7 cellular contexts compared by ENCODE assay signal in the genomic region with DNA sequence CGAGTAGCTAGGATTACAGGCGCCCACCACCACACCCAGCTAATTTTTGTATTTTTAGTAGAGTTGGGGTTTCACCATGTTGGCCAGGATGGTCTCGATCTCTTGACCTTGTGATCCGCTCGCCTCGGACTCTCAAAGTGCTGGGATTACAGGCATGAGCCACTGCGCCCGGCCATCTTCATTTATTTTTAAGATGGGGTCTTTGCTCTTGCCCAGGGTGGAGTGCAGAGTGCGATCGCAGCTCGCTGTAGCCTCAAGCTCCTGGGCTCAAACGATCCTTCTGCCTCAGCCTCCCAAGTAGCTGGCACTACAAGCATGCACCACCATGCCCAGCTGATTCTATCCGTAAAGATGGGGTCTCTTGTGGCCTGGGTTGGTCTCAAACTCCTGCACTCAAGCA. TPM values are rescaled to one million over a fixed set of nuclear protein-coding genes. Genes with fewer than 3 reads are reported as not detected.
A peak's percentile ranks its signal among the peaks of the same experiment; 100 is the strongest.
DNase-seq lines count a peak whose midpoint lies in the region; ATAC-seq, FAIRE-seq and TF ChIP-seq lines count a peak whose summit lies in the region.
"Not testable (repeated sequence)": the region's sequence is repeated elsewhere in the genome, so short reads cannot be mapped to it uniquely, and the experiment has no call there.

No MANE protein-coding gene starts in this region.

- H3K27ac ChIP-seq in kidney (ENCODE audit: low read depth in 2 of 2, low read length in 2 of 2); upper lobe of right lung: not testable (repeated sequence)
- H3K27ac ChIP-seq in sigmoid colon, result peak overlapping the region in 2 of 4 donors; percentile 90 to 92

- FAIRE-seq in kidney (lab: Jason Lieb, UNC), result not testable (repeated sequence)

- H3K36me3 ChIP-seq in kidney (ENCODE audit: control insufficient read depth in 1 of 2, insufficient read depth in 2 of 2, low read length in 2 of 2) (peaks cover 9 to 13% of the 10 kb centered on the region in 2 donors), sigmoid colon (peaks cover 0 to 34% (median 5%) of the 10 kb centered on the region in 4 donors), upper lobe of right lung (peaks cover 21% of the 10 kb centered on the region)

- not testable (repeated sequence) for TF ChIP-seq CTCF in kidney (IDR thresholded peaks at IDR 0.05; ENCODE audit: borderline replicate concordance, extremely low read depth, insufficient read depth); sigmoid colon (IDR thresholded peaks at IDR 0.05); upper lobe of right lung (IDR thresholded peaks at IDR 0.05)

- H3K4me3 Mint-ChIP-seq in IgD-negative memory B cell, result not testable (repeated sequence)

- not testable (repeated sequence) for H3K36me3 Mint-ChIP-seq in IgD-negative memory B cell

- not testable (repeated sequence) for TF ChIP-seq POLR2A in sigmoid colon (IDR thresholded peaks at IDR 0.05)

- H3K27me3 Mint-ChIP-seq in IgD-negative memory B cell, result not testable (repeated sequence)

- not testable (repeated sequence) for TF ChIP-seq EP300 in sigmoid colon (IDR thresholded peaks at IDR 0.05)

- DNase-seq in activated CD8-positive, alpha-beta memory T cell treated with anti-CD3 and anti-CD28 coated beads for 24 hours, result peak; percentile 21
- DNase-seq in Right ventricle myocardium superior (peak; percentile 19), kidney (peak; percentile 15), mesenteric fat pad (ENCODE audit: low spot score) (peak; percentile 30), sigmoid colon (peak; percentile 56), upper lobe of right lung (peak; percentile 30)

- H3K9ac ChIP-seq in kidney (ENCODE audit: low read length in 2 of 2), result not testable (repeated sequence)

- intact Hi-C loops in Right ventricle myocardium superior (cut with DNase I); kidney (cut with DNase I); upper lobe of right lung (cut with DNase I): not testable (repeated sequence)
- intact Hi-C loops in sigmoid colon (cut with DNase I), result loop anchor here (5.0 kb wide), 1 partner anchor 35 kb away; no protein-coding TSS in a partner anchor

- 82 to 87% methylated on average over 13 of the region's 13 CpGs for WGBS in sigmoid colon, 2 donors

- not testable (repeated sequence) for H3K4me1 Mint-ChIP-seq in IgD-negative memory B cell

- H3K4me1 ChIP-seq in kidney (ENCODE audit: control insufficient read depth in 1 of 2, insufficient read depth in 1 of 2, low read depth in 1 of 2, low read length in 2 of 2), result not testable (repeated sequence)
- H3K4me1 ChIP-seq in sigmoid colon (peaks cover 0 to 34% (median 29%) of the 10 kb centered on the region in 4 donors), upper lobe of right lung (peaks cover 15% of the 10 kb centered on the region)

- H3K27ac Mint-ChIP-seq in IgD-negative memory B cell, result peak overlapping the region in 2 of 3 donors; percentile 31 to 60

- H3K27me3 ChIP-seq in sigmoid colon, upper lobe of right lung: not testable (repeated sequence)

- H3K4me3 ChIP-seq in kidney (ENCODE audit: low read length in 2 of 2); sigmoid colon; upper lobe of right lung: not testable (repeated sequence)

- not testable (repeated sequence) for ATAC-seq in Right ventricle myocardium superior (ENCODE audit: poor library complexity); upper lobe of right lung

- H3K9me3 ChIP-seq in kidney (ENCODE audit: control insufficient read depth in 1 of 2, low read length in 2 of 2); sigmoid colon; upper lobe of right lung: not testable (repeated sequence)

- H3K9me3 Mint-ChIP-seq in IgD-negative memory B cell, result not testable (repeated sequence)

RNA-seq across cellular contexts. Expression of a gene that starts 39.2 kb away (rescaled TPM):
- polyA plus RNA-seq in IgD-negative memory B cell, result 1.9 TPM
- 0.08 TPM for total RNA-seq in Right ventricle myocardium superior
- total RNA-seq in kidney, result 0.16 TPM
- polyA plus RNA-seq in kidney (ENCODE audit: insufficient read depth, low read depth, low replicate concordance), result not detected
- total RNA-seq in mesenteric fat pad, result 0.16 TPM
- total RNA-seq in sigmoid colon, result 1 to 10 TPM in 1 of 4 donors, under 1 TPM in 1, not detected in 2; 0.41 to 1.4 TPM
- under 1 TPM in 2 of 3 donors, not detected in 1; under 0.01 to 0.16 TPM for polyA plus RNA-seq in sigmoid colon
- total RNA-seq in upper lobe of right lung, result 0.29 TPM
